ENCODE assay signal across 26 cellular contexts in the genomic region with DNA sequence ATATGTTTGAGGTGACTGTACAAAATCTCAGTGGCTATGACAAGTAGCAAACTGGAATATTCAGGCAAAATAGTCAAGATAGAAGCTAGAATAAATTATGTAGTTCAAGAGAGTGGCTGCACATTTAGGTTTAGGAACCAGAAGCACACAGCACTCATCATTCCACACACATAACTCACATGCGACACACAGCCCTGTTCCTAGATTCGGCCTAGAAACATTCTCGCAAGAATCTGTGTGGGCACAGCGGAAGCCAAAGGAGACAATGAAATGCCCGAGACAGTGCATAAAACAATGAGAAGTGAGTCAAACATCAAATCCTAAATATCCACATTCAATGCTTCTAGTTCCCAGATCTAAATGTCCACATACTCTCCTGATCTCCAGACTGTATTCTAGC. TPM values are rescaled to one million over a fixed set of nuclear protein-coding genes. Genes with fewer than 3 reads are reported as not detected.
DNase-seq lines count a peak whose midpoint lies in the region; FAIRE-seq and TF ChIP-seq lines count a peak whose summit lies in the region.
"Had no signal": no experiment of that assay in that cellular context is flagged by ENCODE, and none has a peak within 500 bp of the region (broad histone marks: within the 10 kb centered on the region; RNA-seq: fewer than 3 reads in every experiment).

No MANE protein-coding gene starts in this region.

- no peak for TF ChIP-seq CTCF in astrocyte (IDR thresholded peaks at IDR 0.05; ENCODE audit: insufficient read depth, low read depth, low read length)
- no peak for TF ChIP-seq CTCF in foreskin fibroblast (IDR thresholded peaks at IDR 0.05; ENCODE audit: low read depth, low read length)

- H3K36me3 ChIP-seq in astrocyte (ENCODE audit: insufficient read depth, low read length) = no peaks in the 10 kb centered on the region
- H3K36me3 ChIP-seq: BE2C, colonic mucosa, esophagus squamous epithelium, left lung, vagina had no signal

- no peak for FAIRE-seq in astrocyte (lab: Jason Lieb, UNC)

- no peaks in the 10 kb centered on the region for H3K79me2 ChIP-seq in astrocyte (ENCODE audit: insufficient read depth, low read length)
- H3K79me2 ChIP-seq: parathyroid adenoma had no signal

- H3K27me3 ChIP-seq in astrocyte (ENCODE audit: insufficient read depth, low read length) = no peaks in the 10 kb centered on the region
- H3K27me3 ChIP-seq: colonic mucosa, left lung, vagina had no signal

- H3K27me3 Mint-ChIP-seq in astrocyte (ENCODE audit: low read depth, unreplicated experiment) = no peaks in the 10 kb centered on the region
- H3K27me3 Mint-ChIP-seq: activated naive CD8-positive, alpha-beta T cell treated with anti-CD3 and anti-CD28 coated beads, Interleukin-2, amount 10 ng/mL, durations not matched to agents 7 days and 5 days had no signal

- H3K4me3 ChIP-seq in astrocyte (ENCODE audit: insufficient read depth, low read depth, low read length) (no peak overlapping the region), foreskin fibroblast (ENCODE audit: low read depth in 1 of 2, low read length in 2 of 2) (no peak overlapping the region)
- H3K4me3 ChIP-seq: colonic mucosa, esophagus squamous epithelium, left lung, SK-N-MC, vagina had no signal

- H3K9me3 ChIP-seq in astrocyte (ENCODE audit: insufficient read depth, low read depth, low read length) = no peaks in the 10 kb centered on the region
- H3K9me3 ChIP-seq: BE2C, colonic mucosa, esophagus squamous epithelium, left lung, vagina had no signal

- H3K4me1 ChIP-seq in astrocyte (ENCODE audit: insufficient read depth, low read length) = peaks cover 13% of the 10 kb centered on the region
- H3K4me1 ChIP-seq: BE2C, colonic mucosa, left lung, parathyroid adenoma, vagina had no signal

- H3K4me1 Mint-ChIP-seq in astrocyte (ENCODE audit: low read depth, unreplicated experiment) = peaks cover 24% of the 10 kb centered on the region
- H3K4me1 Mint-ChIP-seq: activated naive CD8-positive, alpha-beta T cell treated with anti-CD3 and anti-CD28 coated beads, Interleukin-2, amount 10 ng/mL, durations not matched to agents 7 days and 5 days; nephron; WTC11 had no signal

- H3K36me3 Mint-ChIP-seq in astrocyte (ENCODE audit: low read depth, unreplicated experiment) = no peaks in the 10 kb centered on the region
- H3K36me3 Mint-ChIP-seq: WTC11 had no signal

- no peaks in the 10 kb centered on the region for H3K9me3 Mint-ChIP-seq in astrocyte (ENCODE audit: unreplicated experiment)
- H3K9me3 Mint-ChIP-seq: nephron, WTC11 had no signal

- H3K27ac Mint-ChIP-seq in astrocyte (ENCODE audit: unreplicated experiment) = peak overlapping the region; percentile 6
- H3K27ac Mint-ChIP-seq: activated naive CD8-positive, alpha-beta T cell treated with anti-CD3 and anti-CD28 coated beads, Interleukin-2, amount 10 ng/mL, durations not matched to agents 7 days and 5 days; activated T-helper 2 cell treated with anti-CD3 and anti-CD28 coated beads, Interferon-gamma antibody, Interleukin-2, Interleukin-4, amounts not matched to agents 10 μg/mL and 5 μg/mL and 100 μg/mL, durations not matched to agents 14 hours and 24 hours and 36 hours; nephron; WTC11 had no signal

- no peak overlapping the region for H3K9ac ChIP-seq in astrocyte (ENCODE audit: low read length)
- H3K9ac ChIP-seq: parathyroid adenoma had no signal

- H2AFZ ChIP-seq in astrocyte (ENCODE audit: low read depth, low read length) = peak overlapping the region; percentile 18
- H2AFZ ChIP-seq: parathyroid adenoma had no signal

- DNase-seq in HCEC 1CT = peak; percentile 55
- DNase-seq in astrocyte (ENCODE audit: low read depth) = peak; percentile 72
- peak; percentile 59 to 80 for DNase-seq in foreskin fibroblast
- DNase-seq in stimulated activated CD4-positive, alpha-beta T cell treated with anti-CD3 and anti-CD28 coated beads, Interleukin-12 subunit alpha, Interleukin-12 subunit beta, amount 100 ng/mL, for 4 hours = no peak
- DNase-seq in COR-L47 (lab: John Stamatoyannopoulos, UW) = no peak
- no peak for DNase-seq in NCI-H146 treated with DMSO at 0.1 percent for 48 hours (lab: John Stamatoyannopoulos, UW; ENCODE audit: unreplicated experiment)
- no peak for DNase-seq in activated CD8-positive, alpha-beta memory T cell treated with anti-CD3 and anti-CD28 coated beads for 24 hours
- DNase-seq: activated CD4-positive, alpha-beta T cell treated with anti-CD3 and anti-CD28 coated beads, Interleukin-2, amount 50 U/mL, for 4 hours; activated CD8-positive, alpha-beta memory T cell treated with anti-CD3 and anti-CD28 coated beads, Interleukin-2, amount 50 U/mL, for 48 hours; activated naive CD8-positive, alpha-beta T cell treated with anti-CD3 and anti-CD28 coated beads, Interleukin-2, amount 10 ng/mL, durations not matched to agents 7 days and 5 days; BE2C; colonic mucosa; DMS79; esophagus squamous epithelium; head of caudate nucleus; left lung; NCI-H1417 treated with DMSO at 0.1 percent for 48 hours; NCI-H2171 treated with DMSO at 0.1 percent for 48 hours; NCI-H526 treated with DMSO at 0.1 percent for 48 hours had no signal

- peak overlapping the region; percentile 13 for H3K4me2 ChIP-seq in astrocyte (ENCODE audit: low read length)

- H3K27ac ChIP-seq in astrocyte (ENCODE audit: low read depth, low read length) = no peak overlapping the region
- H3K27ac ChIP-seq: colonic mucosa, esophagus squamous epithelium, HL-60, left lung, parathyroid adenoma, SK-N-MC, vagina had no signal

- H4K20me1 ChIP-seq in astrocyte (ENCODE audit: insufficient read depth, low read length) = no peaks in the 10 kb centered on the region

- H3K4me3 Mint-ChIP-seq in astrocyte (ENCODE audit: unreplicated experiment) = no peak overlapping the region
- H3K4me3 Mint-ChIP-seq: activated naive CD8-positive, alpha-beta T cell treated with anti-CD3 and anti-CD28 coated beads, Interleukin-2, amount 10 ng/mL, durations not matched to agents 7 days and 5 days; nephron; WTC11 had no signal

RNA-seq across cellular contexts. Expression of a gene that starts 9.5 kb away (rescaled TPM):
- total RNA-seq in astrocyte = 11.7 and 12.4 TPM in 2 replicates

RNA-seq across cellular contexts. Expression of a gene that starts 59.1 kb away (rescaled TPM):
- total RNA-seq in astrocyte = 26.1 and 32.6 TPM in 2 replicates

Comparison
In these comparisons a context has a peak if more than half of its experiments do, and no peak if none do; other contexts are left out.
1. DNase-seq: peak in HCEC 1CT (single experiment), astrocyte (single experiment) and foreskin fibroblast (2 of 2); none in stimulated activated CD4-positive, alpha-beta T cell treated with anti-CD3 and anti-CD28 coated beads, Interleukin-12 subunit alpha, Interleukin-12 subunit beta, amount 100 ng/mL, for 4 hours (single experiment), COR-L47 (single experiment), NCI-H146 treated with DMSO at 0.1 percent for 48 hours (single experiment) and activated CD8-positive, alpha-beta memory T cell treated with anti-CD3 and anti-CD28 coated beads for 24 hours (single experiment).